ENCODE assay signal across 8 cellular contexts in the genomic region with DNA sequence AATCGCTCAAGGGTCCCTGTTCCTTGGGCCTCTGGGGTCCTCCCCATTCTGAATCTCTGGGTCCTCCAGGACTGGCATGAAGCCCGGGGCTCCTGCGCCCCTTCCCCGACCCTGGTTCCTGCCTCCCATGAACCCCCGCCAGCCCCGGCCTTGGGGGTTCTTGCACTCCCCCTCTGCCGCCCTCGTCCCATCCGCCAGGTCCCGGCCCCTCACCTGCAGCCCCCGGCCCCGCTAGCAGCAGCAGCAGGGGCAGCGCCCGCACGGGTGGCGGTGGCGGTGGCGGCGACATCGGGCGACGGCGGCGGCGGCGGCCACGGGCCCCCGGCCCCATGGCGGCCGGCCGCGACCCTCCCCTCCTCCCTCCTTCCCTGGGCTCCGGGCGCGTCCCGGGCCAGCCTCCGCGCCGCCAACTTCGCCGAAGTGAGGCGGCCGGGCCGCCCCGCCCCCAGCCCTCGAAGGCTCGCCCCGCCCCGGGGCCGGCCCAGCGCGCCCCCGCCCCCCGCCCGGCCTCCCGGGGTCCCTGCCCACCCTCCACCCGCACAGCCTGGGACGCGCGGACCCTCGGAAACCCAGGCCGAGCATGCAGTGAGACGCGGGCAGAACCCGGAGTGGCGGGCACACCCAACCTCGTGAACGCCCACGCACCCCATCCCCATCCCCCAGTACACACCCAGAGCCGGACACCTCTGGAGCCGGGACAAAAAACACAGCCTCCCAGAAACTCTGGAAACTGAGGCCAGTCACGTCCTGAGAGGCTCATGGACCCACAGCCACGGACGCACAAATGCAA. TPM values are rescaled to one million over a fixed set of nuclear protein-coding genes. Genes with fewer than 3 reads are reported as not detected.
DNase-seq lines count a peak whose midpoint lies in the region; ATAC-seq and TF ChIP-seq lines count a peak whose summit lies in the region.

A gene (minus strand): TSS at position 421 of the 790 bp plus-strand sequence. CDS start 90 bp downstream, at position 331.

- intact Hi-C loops in MCF 10A (cut with micrococcal nuclease) = no loop called here

- H3K27me3 ChIP-seq in HUES64 (ENCODE audit: insufficient read depth, low read length) (no peaks in the 10 kb centered on the region), kidney epithelial cell (ENCODE audit: control insufficient read depth, insufficient read depth, low read length) (peaks cover 27% of the 10 kb centered on the region)

- H3K4me1 ChIP-seq in HUES64 (ENCODE audit: insufficient read depth, low read length) = no peaks in the 10 kb centered on the region

- BruUV-seq in MCF 10A (replicated peaks; lab: Mats Ljungman, UMichigan) = no TSS peak

- no peak within 1 kb of the TSS for H3K27ac Mint-ChIP-seq in MCF 10A (ENCODE audit: low read depth, unreplicated experiment)

- H3K36me3 ChIP-seq in HUES64 (ENCODE audit: insufficient read depth, low read length) (peaks cover 27% of the 10 kb centered on the region), kidney epithelial cell (ENCODE audit: control insufficient read depth, insufficient read depth, low read length) (no peaks in the 10 kb centered on the region)

- DNase-seq in MCF 10A (ENCODE audit: unreplicated experiment) (no peak), kidney epithelial cell (ENCODE audit: low read depth) (no peak), COLO829 (ENCODE audit: low spot score) (no peak)
- no peak for DNase-seq in activated CD8-positive, alpha-beta memory T cell treated with anti-CD3 and anti-CD28 coated beads, Interleukin-2, amount 50 U/mL, for 48 hours

- no peaks in the 10 kb centered on the region for H3K9me3 Mint-ChIP-seq in MCF 10A (ENCODE audit: unreplicated experiment)

- H3K4me3 ChIP-seq in HUES64 (ENCODE audit: low read length) (peak within 1 kb of the TSS; percentile 100), kidney epithelial cell (ENCODE audit: low read depth, low read length) (peak within 1 kb of the TSS; percentile 50)

- H3K27me3 Mint-ChIP-seq in MCF 10A (ENCODE audit: insufficient read depth, unreplicated experiment) = peaks cover 23% of the 10 kb centered on the region

- H3K9me3 ChIP-seq in HUES64 (ENCODE audit: insufficient read depth, low read depth, low read length) = no peaks in the 10 kb centered on the region

- H3K36me3 Mint-ChIP-seq in MCF 10A (ENCODE audit: insufficient read depth, unreplicated experiment) = peaks cover 2% of the 10 kb centered on the region

- H3K4me1 Mint-ChIP-seq in MCF 10A (ENCODE audit: insufficient read depth, unreplicated experiment) = peaks cover 18% of the 10 kb centered on the region

- H3K27ac ChIP-seq in HUES64 (ENCODE audit: low read depth, low read length) (peak within 1 kb of the TSS; percentile 73), temporal lobe (ENCODE audit: low read depth, low read length) (no peak within 1 kb of the TSS)

- WGBS in HUES64 = 1% methylated on average over 66 of the region's 74 CpGs

- POLR2A ChIA-PET in MCF 10A (lab: Yijun Ruan, JAX) = interaction anchor here (0.6 to 1.1 kb wide), 2 partner anchors 15 to 218 kb away, joined by 3 to 4 read pairs; no protein-coding TSS in a partner anchor

- H3K9ac ChIP-seq in HUES64 (ENCODE audit: low read depth, low read length) = peak within 1 kb of the TSS; percentile 85

- ATAC-seq in HG03469 (IDR thresholded peaks at IDR 0.05; ENCODE audit: unreplicated experiment) = no peak
- no peak for ATAC-seq in HG03097 (IDR thresholded peaks at IDR 0.05; ENCODE audit: low FRiP score, unreplicated experiment)

- TF ChIP-seq CTCF in MCF 10A (IDR thresholded peaks at IDR 0.05; ENCODE audit: unreplicated experiment) (no peak), kidney epithelial cell (IDR thresholded peaks at IDR 0.05; ENCODE audit: insufficient read depth, low read length, poor library complexity, severe bottlenecking) (no peak)

- peak within 1 kb of the TSS; percentile 25 for H3K4me3 Mint-ChIP-seq in MCF 10A (ENCODE audit: unreplicated experiment)

- CTCF ChIA-PET in MCF 10A (lab: Yijun Ruan, JAX) = interaction anchor here (0.8 kb wide), 1 partner anchor 24 kb away, joined by 4 read pairs; no protein-coding TSS in a partner anchor

RNA-seq across cellular contexts. Expression of the gene that starts here (rescaled TPM):
- polyA plus RNA-seq in HUES64 (2013, experiment 1 of 2) = 52.5 TPM
- polyA plus RNA-seq in HUES64 (2013, experiment 2 of 2) = 56.0 TPM
- total RNA-seq in MCF 10A (2022) (3.7 and 7.7 TPM in 2 replicates), kidney epithelial cell (32.8 and 34.0 TPM in 2 replicates), temporal lobe (14.3 TPM)
